1 cellular context compared by ENCODE assay signal in the genomic region with DNA sequence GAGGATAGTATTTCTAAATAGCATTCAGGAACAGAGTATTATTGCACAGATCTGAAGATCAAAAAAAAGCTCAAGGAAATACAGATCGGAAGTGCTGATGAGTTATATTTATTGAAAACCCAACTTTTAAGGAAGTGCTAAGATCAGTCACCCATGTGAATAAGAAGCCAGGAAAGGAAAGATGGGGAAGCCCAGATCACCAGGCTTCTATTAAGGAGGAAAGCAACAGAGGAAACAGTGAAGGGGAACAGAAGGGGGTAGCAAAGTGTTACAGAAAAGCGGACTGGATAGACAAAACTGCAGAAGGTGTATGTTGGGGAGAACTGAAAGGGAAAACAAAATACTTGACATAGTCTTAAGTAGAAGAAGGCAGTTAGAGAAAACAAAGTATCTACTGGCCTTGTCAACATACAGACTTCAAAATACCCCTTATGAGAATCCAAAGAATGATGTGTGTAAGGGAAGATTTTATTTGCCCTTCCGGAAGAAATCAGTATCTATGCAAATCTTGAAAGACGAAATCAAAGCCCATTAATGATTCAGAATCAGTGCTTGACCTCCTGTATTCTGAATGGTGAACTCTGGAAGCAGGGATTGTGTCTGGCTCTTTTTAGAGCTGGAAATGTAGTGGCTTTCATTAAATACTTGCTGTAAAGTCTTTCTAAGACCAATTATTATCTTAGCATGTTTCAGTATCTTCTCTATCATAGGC.
TF ChIP-seq lines count a peak whose summit lies in the region.

No MANE protein-coding gene starts in this region.

TF ChIP-seq in IMR-90, 13 proteins besides CTCF, POLR2A, EP300 and RAD21 (continued from another document):
- no peak for TF ChIP-seq USF2 (IDR thresholded peaks at IDR 0.05; ENCODE audit: low read depth, low read length)
- no peak for TF ChIP-seq BHLHE40 (IDR thresholded peaks at IDR 0.05; ENCODE audit: low read depth, low read length)
